27 cellular contexts compared by ENCODE assay signal in the genomic region with DNA sequence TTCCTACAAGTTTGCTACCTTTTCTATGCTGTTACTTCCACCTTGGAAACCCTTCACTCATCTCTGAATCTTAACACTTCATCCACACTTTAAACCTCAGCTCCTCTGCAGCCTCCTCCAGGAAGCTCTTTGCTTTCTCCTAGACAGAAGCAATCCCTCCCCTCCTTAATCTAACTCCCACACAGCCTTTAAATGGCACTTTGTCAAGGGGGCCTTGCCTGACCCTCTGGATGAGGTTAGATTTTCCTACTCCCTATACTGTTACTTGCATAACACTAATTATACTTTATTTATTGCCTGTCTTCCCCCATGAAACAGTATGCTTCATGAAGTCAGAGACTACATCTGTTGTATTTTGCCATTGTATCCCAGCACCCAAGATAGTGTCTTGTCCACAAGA.
"Had no signal": no experiment of that assay in that cellular context is flagged by ENCODE, and none has a peak within 500 bp of the region (broad histone marks: within the 10 kb centered on the region; RNA-seq: fewer than 3 reads in every experiment).

No MANE protein-coding gene starts in this region.

- H3K9me3 Mint-ChIP-seq: natural killer cell treated with Interleukin-12 subunit alpha and Interleukin-12 subunit beta and Interleukin-15 and Interleukin-18, amount 100 ng/mL, for 72 hours; neural progenitor cell; stimulated activated naive B cell treated with anti-CD40 and anti-IgM and Interleukin-4, amounts not matched to agents 10 μg/mL and 1 μg/mL and 100 μg/mL, for 72 hours; stimulated activated naive CD8-positive, alpha-beta T cell treated with anti-CD3 and anti-CD28 coated beads, Interleukin-15, Interleukin-2, amounts not matched to agents 100 ng/mL and 50 ng/mL, for 24 hours had no signal

- H3K4me1 ChIP-seq: neural progenitor cell, parathyroid adenoma, psoas muscle, right lobe of liver, sigmoid colon, stomach, thyroid gland, tibial nerve, upper lobe of left lung, vagina had no signal

- H3K36me3 Mint-ChIP-seq: natural killer cell treated with Interleukin-12 subunit alpha and Interleukin-12 subunit beta and Interleukin-15 and Interleukin-18, amount 100 ng/mL, for 72 hours; neural progenitor cell; stimulated activated effector memory CD8-positive, alpha-beta T cell treated with anti-CD3 and anti-CD28 coated beads, Interleukin-12 subunit alpha, Interleukin-12 subunit beta, amount 100 ng/mL, for 72 hours; stimulated activated naive B cell treated with anti-CD40 and anti-IgM and Interleukin-4, amounts not matched to agents 10 μg/mL and 1 μg/mL and 100 μg/mL, for 72 hours had no signal

- H3K27ac ChIP-seq: neural progenitor cell, ovary, parathyroid adenoma, psoas muscle, right lobe of liver, sigmoid colon, stomach, thoracic aorta, thyroid gland, tibial nerve, upper lobe of left lung, vagina had no signal

- H3K4me3 Mint-ChIP-seq: natural killer cell treated with Interleukin-12 subunit alpha and Interleukin-12 subunit beta and Interleukin-15 and Interleukin-18, amount 100 ng/mL, for 72 hours; neural progenitor cell; stimulated activated effector memory CD8-positive, alpha-beta T cell treated with anti-CD3 and anti-CD28 coated beads, Interleukin-12 subunit alpha, Interleukin-12 subunit beta, amount 100 ng/mL, for 72 hours; stimulated activated naive B cell treated with anti-CD40 and anti-IgM and Interleukin-4, amounts not matched to agents 10 μg/mL and 1 μg/mL and 100 μg/mL, for 72 hours; stimulated activated naive CD8-positive, alpha-beta T cell treated with anti-CD3 and anti-CD28 coated beads, Interleukin-15, Interleukin-2, amounts not matched to agents 100 ng/mL and 50 ng/mL, for 24 hours had no signal

- H3K36me3 ChIP-seq: neural progenitor cell, ovary, right lobe of liver, sigmoid colon, stomach, thoracic aorta, thyroid gland, tibial nerve, upper lobe of left lung, vagina had no signal

- H3K9me3 ChIP-seq: ovary, psoas muscle, right lobe of liver, sigmoid colon, thoracic aorta, thyroid gland, upper lobe of left lung, vagina had no signal

- H3K27me3 ChIP-seq: neural progenitor cell, ovary, right lobe of liver, thyroid gland, upper lobe of left lung, vagina had no signal

- H3K4me1 Mint-ChIP-seq: neural progenitor cell; stimulated activated effector memory CD8-positive, alpha-beta T cell treated with anti-CD3 and anti-CD28 coated beads, Interleukin-12 subunit alpha, Interleukin-12 subunit beta, amount 100 ng/mL, for 72 hours; stimulated activated naive B cell treated with anti-CD40 and anti-IgM and Interleukin-4, amounts not matched to agents 10 μg/mL and 1 μg/mL and 100 μg/mL, for 72 hours had no signal

- H3K27ac Mint-ChIP-seq: natural killer cell treated with Interleukin-12 subunit alpha and Interleukin-12 subunit beta and Interleukin-15 and Interleukin-18, amount 100 ng/mL, for 72 hours; neural progenitor cell; stimulated activated effector memory CD8-positive, alpha-beta T cell treated with anti-CD3 and anti-CD28 coated beads, Interleukin-12 subunit alpha, Interleukin-12 subunit beta, amount 100 ng/mL, for 72 hours; stimulated activated naive B cell treated with anti-CD40 and anti-IgM and Interleukin-4, amounts not matched to agents 10 μg/mL and 1 μg/mL and 100 μg/mL, for 72 hours; stimulated activated naive CD8-positive, alpha-beta T cell treated with anti-CD3 and anti-CD28 coated beads, Interleukin-15, Interleukin-2, amounts not matched to agents 100 ng/mL and 50 ng/mL, for 24 hours had no signal

- H3K27me3 Mint-ChIP-seq: progenitor cell of endocrine pancreas had no signal

- ATAC-seq: natural killer cell treated with Interleukin-12 subunit alpha and Interleukin-12 subunit beta and Interleukin-15 and Interleukin-18, amount 100 ng/mL, for 72 hours; psoas muscle; right cardiac atrium; right lobe of liver; stimulated activated effector memory CD8-positive, alpha-beta T cell treated with anti-CD3 and anti-CD28 coated beads, Interleukin-12 subunit alpha, Interleukin-12 subunit beta, amount 100 ng/mL, for 72 hours; stimulated activated naive B cell treated with anti-CD40 and anti-IgM and Interleukin-4, amounts not matched to agents 10 μg/mL and 1 μg/mL and 100 μg/mL, for 72 hours had no signal

- DNase-seq: occipital lobe; ovary; posterior cingulate gyrus; psoas muscle; right cardiac atrium; right lobe of liver; sigmoid colon; small intestine; stimulated activated CD4-positive, alpha-beta T cell treated with anti-CD3 and anti-CD28 coated beads, Interleukin-15, amount 100 ng/mL, for 24 hours; stimulated activated CD4-positive, alpha-beta T cell treated with anti-CD3 and anti-CD28 coated beads, Interleukin-2, amount 100 ng/mL, for 24 hours; stimulated activated CD4-positive, alpha-beta T cell treated with anti-CD3 and anti-CD28 coated beads, Interleukin-2, amount 100 ng/mL, for 48 hours; stimulated activated CD4-positive, alpha-beta T cell treated with anti-CD3 and anti-CD28 coated beads, Interleukin-4, amount 100 ng/mL, for 24 hours; stimulated activated naive B cell treated with anti-CD40 and anti-IgM and Interleukin-4, amounts not matched to agents 10 μg/mL and 1 μg/mL and 100 μg/mL, for 72 hours; stimulated activated naive CD4-positive, alpha-beta T cell treated with Interleukin-2 at 50 U/mL for 16 hours; stomach; thyroid gland; trophoblast cell; upper lobe of left lung had no signal

- H3K9ac ChIP-seq: neural progenitor cell, parathyroid adenoma had no signal

- H3K4me3 ChIP-seq: neural progenitor cell, ovary, psoas muscle, right lobe of liver, sigmoid colon, stomach, thoracic aorta, thyroid gland, tibial nerve, upper lobe of left lung, vagina had no signal
